In the genomic region with DNA sequence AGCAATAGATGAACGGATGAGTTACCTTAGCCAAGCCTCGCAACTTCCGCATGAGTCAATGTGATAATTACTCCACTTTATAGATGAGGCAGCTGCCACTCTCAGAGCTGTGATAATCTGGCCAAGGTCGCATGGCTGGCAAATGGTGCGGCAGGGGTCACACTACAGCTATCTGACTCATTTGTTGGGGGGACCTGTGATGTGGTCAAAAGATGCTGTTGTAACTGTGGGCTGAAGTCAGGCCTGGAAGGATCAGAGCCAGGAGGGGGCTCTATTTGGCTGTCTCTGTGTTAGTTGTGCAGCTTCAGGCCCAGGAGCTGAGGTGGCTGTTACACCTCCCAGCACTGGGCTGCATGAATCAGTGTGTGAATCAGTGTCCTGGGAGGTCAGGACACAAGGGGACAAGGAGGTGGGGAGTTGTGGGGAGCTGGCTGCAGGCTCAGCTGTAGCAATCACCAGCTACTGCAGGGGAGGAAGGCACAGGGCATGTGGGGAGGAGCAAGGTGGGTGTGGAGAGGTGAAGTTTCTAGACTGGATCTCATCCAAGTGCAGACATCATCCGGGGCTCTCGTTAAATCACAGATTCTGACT, we compare ENCODE assay signal across 10 cellular contexts. TPM values are rescaled to one million over a fixed set of nuclear protein-coding genes. Genes with fewer than 3 reads are reported as not detected.
DNase-seq lines count a peak whose midpoint lies in the region; ATAC-seq, FAIRE-seq and TF ChIP-seq lines count a peak whose summit lies in the region.
"Had no signal": no experiment of that assay in that cellular context is flagged by ENCODE, and none has a peak within 500 bp of the region (broad histone marks: within the 10 kb centered on the region; RNA-seq: fewer than 3 reads in every experiment).

No MANE protein-coding gene starts in this region.

- peaks cover 3% of the 10 kb centered on the region for H3K4me1 Mint-ChIP-seq in endothelial cell (ENCODE audit: unreplicated experiment)

- ATAC-seq in HG02981 (IDR thresholded peaks at IDR 0.05; ENCODE audit: unreplicated experiment): no peak
- no peak for ATAC-seq in GM18858 (IDR thresholded peaks at IDR 0.05; ENCODE audit: unreplicated experiment)

- no peaks in the 10 kb centered on the region for H3K79me2 ChIP-seq in PC-9 (ENCODE audit: low read depth)

- H3K27ac ChIP-seq in PC-9 (peak overlapping the region; percentile 95), esophagus (ENCODE audit: low read depth in 2 of 2, low read length in 1 of 2) (peak overlapping the region; percentile 49 to 63)
- H3K27ac ChIP-seq: SJCRH30 had no signal

- DNase-seq in H54 (ENCODE audit: insufficient read length, low spot score): peak; percentile 90
- DNase-seq in PC-9: peak; percentile 91 to 99
- no peak for DNase-seq in retinal pigment epithelial cell (ENCODE audit: low read depth)
- no peak for DNase-seq in endothelial cell (ENCODE audit: low spot score)
- DNase-seq in activated effector memory CD4-positive, alpha-beta T cell treated with Interleukin-2 at 50 U/mL for 16 hours: no peak
- DNase-seq: SJCRH30 had no signal

- H3K4me2 ChIP-seq in PC-9: peak overlapping the region; percentile 86

- H3K9me2 ChIP-seq in PC-9 (ENCODE audit: insufficient read depth): no peaks in the 10 kb centered on the region

- intact Hi-C loops in PC-9 (cut with micrococcal nuclease; ENCODE audit: unreplicated experiment): loop anchor here (1.0 to 10.0 kb wide), 10 partner anchors 8 to 435 kb away; a partner anchor contains a TSS

- no peaks in the 10 kb centered on the region for H3K27me3 Mint-ChIP-seq in endothelial cell (ENCODE audit: unreplicated experiment)

- no peak for TF ChIP-seq POLR2A in H54 (IDR thresholded peaks at IDR 0.05; ENCODE audit: low read depth, low read length)

- H3K27me3 ChIP-seq in PC-9 (ENCODE audit: insufficient read depth, low read depth) (no peaks in the 10 kb centered on the region), esophagus (ENCODE audit: control insufficient read depth in 1 of 2, insufficient read depth in 2 of 2, low read length in 2 of 2) (no peaks in the 10 kb centered on the region)
- H3K27me3 ChIP-seq: SJCRH30 had no signal

- H2AFZ ChIP-seq in PC-9: no peak overlapping the region

- H4K20me1 ChIP-seq in PC-9 (ENCODE audit: insufficient read depth): no peaks in the 10 kb centered on the region

- H3K4me3 ChIP-seq in PC-9 (peak overlapping the region; percentile 33; the same call in 1 of the 2 replicates), esophagus (ENCODE audit: low read depth in 1 of 2, low read length in 2 of 2) (no peak overlapping the region), retinal pigment epithelial cell (ENCODE audit: low read length) (no peak overlapping the region)
- H3K4me3 ChIP-seq: SJCRH30 had no signal

- POLR2A ChIA-PET in PC-9 (lab: Charles Lee; ENCODE audit: unreplicated experiment): interaction anchor here (0.6 to 1.2 kb wide), 7 partner anchors 8 to 1615 kb away, joined by 3 to 28 read pairs (median 5); no protein-coding TSS in a partner anchor

- peak; percentile 44; the same call in 1 of the 2 replicates for TF ChIP-seq CTCF in PC-9 (conservative IDR thresholded peaks at IDR 0.05)
- peak; percentile 11 for TF ChIP-seq CTCF in retinal pigment epithelial cell (conservative IDR thresholded peaks at IDR 0.05; ENCODE audit: low read depth, low read length)
- no peak for TF ChIP-seq CTCF in endothelial cell (IDR thresholded peaks at IDR 0.05; ENCODE audit: unreplicated experiment)

- H3K27ac Mint-ChIP-seq in endothelial cell (ENCODE audit: unreplicated experiment): no peak overlapping the region
- H3K27ac Mint-ChIP-seq: activated naive CD4-positive, alpha-beta T cell treated with anti-CD3 and anti-CD28 coated beads, Interleukin-2, amount 50 U/mL, for 24 hours had no signal

- peak; percentile 94 for FAIRE-seq in H54 (lab: Jason Lieb, UNC)

- no peak overlapping the region for H3K4me3 Mint-ChIP-seq in endothelial cell (ENCODE audit: unreplicated experiment)
- H3K4me3 Mint-ChIP-seq: activated naive CD4-positive, alpha-beta T cell treated with anti-CD3 and anti-CD28 coated beads, Interleukin-2, amount 50 U/mL, for 24 hours had no signal

- BruUV-seq in PC-9 (replicated peaks; lab: Mats Ljungman, UMichigan): no TSS peak

- 58% methylated on average over 7 of the region's 7 CpGs for WGBS in esophagus, 2 donors

- H3K9me3 Mint-ChIP-seq in endothelial cell (ENCODE audit: unreplicated experiment): no peaks in the 10 kb centered on the region
- H3K9me3 Mint-ChIP-seq: activated naive CD4-positive, alpha-beta T cell treated with anti-CD3 and anti-CD28 coated beads, Interleukin-2, amount 50 U/mL, for 24 hours had no signal

- CTCF ChIA-PET in PC-9 (lab: Charles Lee): interaction anchor here (0.5 to 1.6 kb wide), 11 partner anchors 49 to 272 kb away, joined by 3 to 7 read pairs (median 5); a partner anchor contains a TSS

- H3K36me3 ChIP-seq in PC-9 (ENCODE audit: low read depth) (no peaks in the 10 kb centered on the region), esophagus (ENCODE audit: control insufficient read depth in 2 of 2, insufficient read depth in 2 of 2, low read length in 1 of 2) (no peaks in the 10 kb centered on the region)
- H3K36me3 ChIP-seq: SJCRH30 had no signal

- no peaks in the 10 kb centered on the region for H3K36me3 Mint-ChIP-seq in endothelial cell (ENCODE audit: low read depth, unreplicated experiment)

- H3K4me1 ChIP-seq in PC-9 (replicated peaks; ENCODE audit: insufficient read depth): peaks cover 51% of the 10 kb centered on the region
- peaks cover 8 to 16% of the 10 kb centered on the region in 2 donors for H3K4me1 ChIP-seq in esophagus (ENCODE audit: control insufficient read depth in 2 of 2, insufficient read depth in 2 of 2, low read length in 1 of 2)
- H3K4me1 ChIP-seq: SJCRH30 had no signal

- H3K9me3 ChIP-seq in PC-9 (ENCODE audit: insufficient read depth, low read depth): no peaks in the 10 kb centered on the region
- H3K9me3 ChIP-seq in esophagus (ENCODE audit: control insufficient read depth in 2 of 2, insufficient read depth in 1 of 2, low read depth in 1 of 2, low read length in 1 of 2): no peaks in the 10 kb centered on the region
- H3K9me3 ChIP-seq: SJCRH30 had no signal

- H3F3A ChIP-seq in PC-9 (ENCODE audit: insufficient read depth, low read depth): peaks cover 31% of the 10 kb centered on the region

RNA-seq across cellular contexts. Expression of a gene that starts 33.1 kb away (rescaled TPM):
- 52.2 and 55.3 TPM in 2 replicates for total RNA-seq in PC-9 (2021)
- 10 to 100 TPM in 1 of 2 donors, 1 to 10 TPM in 1; 8.4 to 11.4 TPM for polyA plus RNA-seq in esophagus
- total RNA-seq in endothelial cell (ENCODE audit: unreplicated experiment): 1.4 TPM
- total RNA-seq: SJCRH30 had no signal

RNA-seq across cellular contexts. Expression of a gene that starts 52.5 kb away (rescaled TPM):
- total RNA-seq in PC-9 (2021) (not detected in 2 replicates), endothelial cell (ENCODE audit: unreplicated experiment) (not detected)
- not detected for polyA plus RNA-seq in esophagus
- total RNA-seq: SJCRH30 had no signal

Comparison
In these comparisons a context has a peak if more than half of its experiments do, and no peak if none do; other contexts are left out.
1. DNase-seq: peak in H54 (single experiment) and PC-9 (2 of 2); none in retinal pigment epithelial cell (single experiment), endothelial cell (single experiment) and activated effector memory CD4-positive, alpha-beta T cell treated with Interleukin-2 at 50 U/mL for 16 hours (single experiment).
2. RNA of a gene that starts 33.1 kb away (total RNA-seq): 52.2 to 55.3 TPM in PC-9; 1.4 TPM in endothelial cell (single experiment); every median in the first group is over 10 times any median in the second.